ENCODE assay signal across 24 cellular contexts in the genomic region with DNA sequence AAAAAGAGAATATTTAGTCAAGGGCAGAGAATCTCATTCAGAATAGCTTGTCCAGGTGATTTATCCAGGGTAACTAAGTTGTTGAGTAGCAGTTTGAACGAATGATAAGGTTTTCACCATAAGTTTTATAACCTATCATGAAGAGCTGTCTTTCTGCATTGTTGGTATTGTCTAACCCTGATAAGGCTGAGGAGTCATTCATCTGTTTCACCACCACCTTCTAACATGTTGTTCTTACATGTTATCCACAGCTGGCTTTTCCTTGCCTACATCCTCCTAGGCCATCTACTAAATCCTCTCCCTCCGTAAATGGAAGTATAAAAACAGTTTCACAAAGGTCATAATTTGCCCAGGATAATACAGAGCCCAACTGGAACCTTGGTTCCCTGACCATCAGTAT. TPM values are rescaled to one million over a fixed set of nuclear protein-coding genes. Genes with fewer than 3 reads are reported as not detected.
DNase-seq lines count a peak whose midpoint lies in the region; ATAC-seq and TF ChIP-seq lines count a peak whose summit lies in the region.
"Had no signal": no experiment of that assay in that cellular context is flagged by ENCODE, and none has a peak within 500 bp of the region (broad histone marks: within the 10 kb centered on the region; RNA-seq: fewer than 3 reads in every experiment).

No MANE protein-coding gene starts in this region.

- CTCF ChIA-PET in activated CD8-positive, alpha-beta memory T cell treated with anti-CD3 and anti-CD28 coated beads, Interleukin-2, amount 10 ng/mL, durations not matched to agents 7 days and 5 days (lab: Charles Lee): no interaction called here

- intact Hi-C loops in colonic mucosa (cut with DNase I): no loop called here
- intact Hi-C loops in left colon (cut with DNase I, micrococcal nuclease): no loop called here

- H3K27me3 ChIP-seq in RWPE2 (ENCODE audit: insufficient read depth, poor library complexity, severe bottlenecking) (no peaks in the 10 kb centered on the region), colonic mucosa (no peaks in the 10 kb centered on the region), smooth muscle cell (ENCODE audit: low read depth) (no peaks in the 10 kb centered on the region)
- H3K27me3 ChIP-seq: MG63 had no signal

- H3K9ac ChIP-seq in colonic mucosa (ENCODE audit: low read depth in 2 of 2, low read length in 2 of 2): no peak overlapping the region
- H3K9ac ChIP-seq in smooth muscle cell (ENCODE audit: low read depth): no peak overlapping the region
- H3K9ac ChIP-seq: BLaER1 treated with 17β-estradiol and CSF1 and Interleukin-3, amounts not matched to agents 10 nM and 100 nM; SK-N-SH had no signal

- H3K27ac ChIP-seq in RWPE2 (ENCODE audit: poor library complexity, severe bottlenecking) (peak overlapping the region; percentile 97), colonic mucosa (peak overlapping the region; percentile 24), smooth muscle cell (ENCODE audit: low read depth) (peak overlapping the region; percentile 66)
- H3K27ac ChIP-seq: BLaER1 treated with 17β-estradiol and CSF1 and Interleukin-3, amounts not matched to agents 10 nM and 100 nM had no signal

- DNase-seq in RWPE2 (ENCODE audit: low spot score): no peak
- DNase-seq in colonic mucosa: no peak
- DNase-seq in left colon: no peak
- no peak for DNase-seq in smooth muscle cell (lab: John Stamatoyannopoulos, UW; ENCODE audit: unreplicated experiment)
- DNase-seq in NCI-H524 treated with DMSO at 0.1 percent for 48 hours (lab: John Stamatoyannopoulos, UW): no peak
- no peak for DNase-seq in activated CD8-positive, alpha-beta memory T cell treated with anti-CD3 and anti-CD28 coated beads, Interleukin-2, amount 10 ng/mL, durations not matched to agents 7 days and 5 days
- no peak for DNase-seq in stimulated activated naive CD8-positive, alpha-beta T cell treated with anti-CD3 and anti-CD28 coated beads, Interleukin-15, Interleukin-2, amounts not matched to agents 100 U/mL and 50 U/mL, for 24 hours
- DNase-seq: CD8-positive, alpha-beta memory T cell; H9; Karpas-422; MG63; NCI-H1092; NCI-H1436 treated with DMSO at 0.1 percent for 48 hours; NCI-H2029 treated with DMSO at 0.1 percent for 48 hours; NCI-H2171; NCI-H446 treated with DMSO at 0.1 percent for 48 hours; NCI-H748 treated with DMSO at 0.1 percent for 48 hours; NK-92 treated with Interleukin-12 subunit alpha and Interleukin-12 subunit beta, amount 100 ng/mL, for 24 hours; SHP77 treated with DMSO at 0.1 percent for 48 hours; SK-N-SH had no signal

- peaks cover 13% of the 10 kb centered on the region for H3F3A ChIP-seq in smooth muscle cell (ENCODE audit: low read depth)

- H3K4me3 Mint-ChIP-seq in activated CD8-positive, alpha-beta memory T cell treated with anti-CD3 and anti-CD28 coated beads, Interleukin-2, amount 10 ng/mL, durations not matched to agents 7 days and 5 days: no peak overlapping the region
- H3K4me3 Mint-ChIP-seq: CD8-positive, alpha-beta memory T cell; H9; IgD-negative memory B cell had no signal

- peaks cover 95% of the 10 kb centered on the region for H3K4me1 ChIP-seq in RWPE2 (ENCODE audit: insufficient read depth, poor library complexity, severe bottlenecking)
- no peaks in the 10 kb centered on the region for H3K4me1 ChIP-seq in colonic mucosa
- peaks cover 46% of the 10 kb centered on the region for H3K4me1 ChIP-seq in smooth muscle cell (ENCODE audit: low read depth)

- no peak overlapping the region for H2AFZ ChIP-seq in smooth muscle cell (ENCODE audit: low read depth)

- H3K9me3 ChIP-seq in RWPE2 (ENCODE audit: severe bottlenecking) (no peaks in the 10 kb centered on the region), colonic mucosa (no peaks in the 10 kb centered on the region), smooth muscle cell (replicated peaks; ENCODE audit: low read depth) (no peaks in the 10 kb centered on the region)
- H3K9me3 ChIP-seq: A549, MG63, SK-N-SH had no signal

- H4K20me1 ChIP-seq in smooth muscle cell (ENCODE audit: low read depth): peaks cover 66% of the 10 kb centered on the region
- H4K20me1 ChIP-seq: BLaER1 treated with 17β-estradiol and CSF1 and Interleukin-3, amounts not matched to agents 10 nM and 100 nM had no signal

- ATAC-seq in RWPE2 (ENCODE audit: low read depth): no peak
- ATAC-seq in left colon: peak; percentile 25
- ATAC-seq in GM19324 (IDR thresholded peaks at IDR 0.05; ENCODE audit: low FRiP score, unreplicated experiment): no peak
- no peak for ATAC-seq in activated CD8-positive, alpha-beta memory T cell treated with anti-CD3 and anti-CD28 coated beads, Interleukin-2, amount 10 ng/mL, durations not matched to agents 7 days and 5 days
- ATAC-seq in stimulated activated naive CD8-positive, alpha-beta T cell treated with anti-CD3 and anti-CD28 coated beads, Interleukin-15, Interleukin-2, amounts not matched to agents 100 U/mL and 50 U/mL, for 24 hours: no peak
- ATAC-seq: A549 had no signal

- H3K9me3 Mint-ChIP-seq in activated CD8-positive, alpha-beta memory T cell treated with anti-CD3 and anti-CD28 coated beads, Interleukin-2, amount 10 ng/mL, durations not matched to agents 7 days and 5 days (ENCODE audit: low read depth): peaks cover 5% of the 10 kb centered on the region
- H3K9me3 Mint-ChIP-seq: H9 had no signal

- no peaks in the 10 kb centered on the region for H3K36me3 ChIP-seq in RWPE2 (ENCODE audit: low read depth)
- no peaks in the 10 kb centered on the region for H3K36me3 ChIP-seq in colonic mucosa
- no peaks in the 10 kb centered on the region for H3K36me3 ChIP-seq in smooth muscle cell (ENCODE audit: low read depth)
- H3K36me3 ChIP-seq: BLaER1 treated with 17β-estradiol and CSF1 and Interleukin-3, amounts not matched to agents 10 nM and 100 nM; MG63 had no signal

- H3K79me2 ChIP-seq in smooth muscle cell (ENCODE audit: low read depth): peaks cover 98% of the 10 kb centered on the region

- 80% methylated on average over 2 of the region's 2 CpGs for WGBS in smooth muscle cell (ENCODE audit: low lambda C conversion rate)

- TF ChIP-seq CTCF in RWPE2 (IDR thresholded peaks at IDR 0.05; ENCODE audit: poor library complexity, severe bottlenecking): no peak
- no peak for TF ChIP-seq CTCF in colonic mucosa (IDR thresholded peaks at IDR 0.05)
- TF ChIP-seq CTCF in smooth muscle cell (IDR thresholded peaks at IDR 0.05; ENCODE audit: borderline replicate concordance, insufficient read depth, poor library complexity, severe bottlenecking): no peak

- H3K36me3 Mint-ChIP-seq in activated CD8-positive, alpha-beta memory T cell treated with anti-CD3 and anti-CD28 coated beads, Interleukin-2, amount 10 ng/mL, durations not matched to agents 7 days and 5 days: no peaks in the 10 kb centered on the region
- H3K36me3 Mint-ChIP-seq: CD8-positive, alpha-beta memory T cell; IgD-negative memory B cell had no signal

- no peaks in the 10 kb centered on the region for H3K4me1 Mint-ChIP-seq in activated CD8-positive, alpha-beta memory T cell treated with anti-CD3 and anti-CD28 coated beads, Interleukin-2, amount 10 ng/mL, durations not matched to agents 7 days and 5 days
- H3K4me1 Mint-ChIP-seq: CD8-positive, alpha-beta memory T cell; IgD-negative memory B cell had no signal

- H3K27me3 Mint-ChIP-seq in activated CD8-positive, alpha-beta memory T cell treated with anti-CD3 and anti-CD28 coated beads, Interleukin-2, amount 10 ng/mL, durations not matched to agents 7 days and 5 days: no peaks in the 10 kb centered on the region
- H3K27me3 Mint-ChIP-seq: IgD-negative memory B cell had no signal

- H3K4me3 ChIP-seq in RWPE2 (ENCODE audit: severe bottlenecking): no peak overlapping the region
- no peak overlapping the region for H3K4me3 ChIP-seq in colonic mucosa
- H3K4me3 ChIP-seq in smooth muscle cell: no peak overlapping the region
- H3K4me3 ChIP-seq: A549; BLaER1 treated with 17β-estradiol and CSF1 and Interleukin-3, amounts not matched to agents 10 nM and 100 nM; MG63 had no signal

- H3K27ac Mint-ChIP-seq in activated CD8-positive, alpha-beta memory T cell treated with anti-CD3 and anti-CD28 coated beads, Interleukin-2, amount 10 ng/mL, durations not matched to agents 7 days and 5 days: no peak overlapping the region
- H3K27ac Mint-ChIP-seq: CD8-positive, alpha-beta memory T cell; IgD-negative memory B cell had no signal

- H3K4me2 ChIP-seq in smooth muscle cell: no peak overlapping the region
- H3K4me2 ChIP-seq: BLaER1 treated with 17β-estradiol and CSF1 and Interleukin-3, amounts not matched to agents 10 nM and 100 nM; SK-N-SH had no signal

RNA-seq across cellular contexts. Expression of a gene that starts 24.1 kb away (rescaled TPM):
- total RNA-seq in colonic mucosa: 10 to 100 TPM; 28.9 to 29.3 TPM
- 10 to 100 TPM; 33.4 to 41.6 TPM for total RNA-seq in left colon
- total RNA-seq in smooth muscle cell: 29.9 and 32.2 TPM in 2 replicates
- polyA plus RNA-seq in smooth muscle cell: 9.1 and 9.3 TPM in 2 replicates
- under 1 TPM; 0.18 to 0.26 TPM for total RNA-seq in activated CD8-positive, alpha-beta memory T cell treated with anti-CD3 and anti-CD28 coated beads, Interleukin-2, amount 10 ng/mL, durations not matched to agents 7 days and 5 days
- polyA plus RNA-seq: CD8-positive, alpha-beta memory T cell; IgD-negative memory B cell had no signal

Comparison
In these comparisons a context has a peak if more than half of its experiments do, and no peak if none do; other contexts are left out.
1. H3K27ac ChIP-seq: peak in every context shown above with its lines; median percentile 97 in RWPE2; 66 in smooth muscle cell; 24 in colonic mucosa.
2. RNA of a gene that starts 24.1 kb away (total RNA-seq): 33.4 to 41.6 TPM in left colon, 29.9 to 32.2 TPM in smooth muscle cell and 28.9 to 29.3 TPM in colonic mucosa; 0.18 to 0.26 TPM in activated CD8-positive, alpha-beta memory T cell treated with anti-CD3 and anti-CD28 coated beads, Interleukin-2, amount 10 ng/mL, durations not matched to agents 7 days and 5 days; every median in the first group is over 10 times any median in the second.